12 cellular contexts compared by ENCODE assay signal in genomic region chr9:77708416-77708815, GRCh38.
A peak's percentile ranks its signal among the peaks of the same experiment; 100 is the strongest.
DNase-seq lines count a peak whose midpoint lies in the region; ATAC-seq and TF ChIP-seq lines count a peak whose summit lies in the region.
"Had no signal": no experiment of that assay in that cellular context is flagged by ENCODE, and none has a peak within 500 bp of the region (broad histone marks: within the 10 kb centered on the region; RNA-seq: fewer than 3 reads in every experiment).

No MANE protein-coding gene starts in this region.

- CTCF ChIA-PET in Calu3 (lab: Charles Lee) = no interaction called here

- intact Hi-C loops in Calu3 (cut with micrococcal nuclease; ENCODE audit: unreplicated experiment) = no loop called here

- no peak for TF ChIP-seq CTCF in Calu3 (IDR thresholded peaks at IDR 0.05; ENCODE audit: unreplicated experiment)

- peak; percentile 13; the same call in 2 of the 3 replicates for ATAC-seq in SK-N-SH treated with all-trans-retinoic acid at 6 μM for 48 hours
- no peak for ATAC-seq in GM18909 (IDR thresholded peaks at IDR 0.05; ENCODE audit: poor library complexity, unreplicated experiment)

- peaks cover 19% of the 10 kb centered on the region for H3K4me1 Mint-ChIP-seq in Calu3 (ENCODE audit: low read depth, unreplicated experiment)

- H3K9me3 Mint-ChIP-seq in Calu3 (ENCODE audit: low read depth, unreplicated experiment) = peaks cover 2% of the 10 kb centered on the region

- H3K4me3 Mint-ChIP-seq in Calu3 (ENCODE audit: low read depth, unreplicated experiment) = no peak overlapping the region

- peaks cover 5% of the 10 kb centered on the region for H3K36me3 Mint-ChIP-seq in Calu3 (ENCODE audit: insufficient read depth, unreplicated experiment)

- BruUV-seq in Calu3 (replicated peaks; lab: Mats Ljungman, UMichigan) = no TSS peak

- no peaks in the 10 kb centered on the region for H3K27me3 Mint-ChIP-seq in Calu3 (ENCODE audit: unreplicated experiment)

- no peak for DNase-seq in Calu3
- DNase-seq in fibroblast of peridontal ligament (ENCODE audit: extremely low read depth) = peak; percentile 55
- peak; percentile 54 for DNase-seq in renal cortical epithelial cell (ENCODE audit: low read depth)
- no peak for DNase-seq in NCI-H1930 (lab: John Stamatoyannopoulos, UW)
- DNase-seq in NCI-H128 (lab: John Stamatoyannopoulos, UW; ENCODE audit: unreplicated experiment) = no peak
- DNase-seq in D341Med (ENCODE audit: low spot score) = no peak
- DNase-seq: activated CD4-positive, alpha-beta T cell treated with anti-CD3 and anti-CD28 coated beads, Interleukin-2, amount 50 U/mL, for 1 hour; C1 segment of cervical spinal cord; NCI-H1417; stimulated activated CD8-positive, alpha-beta memory T cell treated with anti-CD3 and anti-CD28 coated beads, Interleukin-4, amount 100 ng/mL, for 48 hours had no signal

- H3K27ac Mint-ChIP-seq in Calu3 (ENCODE audit: unreplicated experiment) = peak overlapping the region; percentile 57

TF ChIP-seq in SK-N-SH treated with all-trans-retinoic acid at 6 μM for 48 hours, 23 proteins besides CTCF, POLR2A, EP300 and RAD21:
- TF ChIP-seq ZNF70 (CRISPR knock-in tag; IDR thresholded peaks at IDR 0.05) (no peak), POU6F1 (CRISPR knock-in tag; IDR thresholded peaks at IDR 0.05; ENCODE audit: borderline replicate concordance, low read depth) (no peak), RARB (CRISPR knock-in tag; IDR thresholded peaks at IDR 0.05) (no peak), GLIS3 (CRISPR knock-in tag; IDR thresholded peaks at IDR 0.05) (no peak), CREB5 (CRISPR knock-in tag; IDR thresholded peaks at IDR 0.05; ENCODE audit: low read depth) (no peak), PATZ1 (CRISPR knock-in tag; IDR thresholded peaks at IDR 0.05; ENCODE audit: borderline replicate concordance) (no peak), ZC3H10 (CRISPR knock-in tag; IDR thresholded peaks at IDR 0.05) (no peak), CSDC2 (CRISPR knock-in tag; IDR thresholded peaks at IDR 0.05) (no peak), ZNF8 (CRISPR knock-in tag; IDR thresholded peaks at IDR 0.05) (no peak), BACH2 (CRISPR knock-in tag; IDR thresholded peaks at IDR 0.05; ENCODE audit: borderline replicate concordance) (no peak), SNAI2 (CRISPR knock-in tag; IDR thresholded peaks at IDR 0.05) (no peak), PPARA (CRISPR knock-in tag; IDR thresholded peaks at IDR 0.05; ENCODE audit: borderline replicate concordance) (no peak), OSR1 (CRISPR knock-in tag; IDR thresholded peaks at IDR 0.05) (no peak), ARNTL (CRISPR knock-in tag; IDR thresholded peaks at IDR 0.05; ENCODE audit: borderline replicate concordance, low read depth) (no peak), CSRNP3 (CRISPR knock-in tag; IDR thresholded peaks at IDR 0.05) (no peak), TCF4 (CRISPR knock-in tag; IDR thresholded peaks at IDR 0.05; ENCODE audit: borderline replicate concordance) (no peak), ESRRG (CRISPR knock-in tag; IDR thresholded peaks at IDR 0.05) (no peak), ZFP3 (CRISPR knock-in tag; IDR thresholded peaks at IDR 0.05) (no peak)

Comparison
In these comparisons a context has a peak if more than half of its experiments do, and no peak if none do; other contexts are left out.
1. DNase-seq: peak in fibroblast of peridontal ligament (single experiment) and renal cortical epithelial cell (single experiment); none in Calu3 (single experiment), NCI-H1930 (0 of 2), NCI-H128 (single experiment) and D341Med (single experiment).